In the genomic region with DNA sequence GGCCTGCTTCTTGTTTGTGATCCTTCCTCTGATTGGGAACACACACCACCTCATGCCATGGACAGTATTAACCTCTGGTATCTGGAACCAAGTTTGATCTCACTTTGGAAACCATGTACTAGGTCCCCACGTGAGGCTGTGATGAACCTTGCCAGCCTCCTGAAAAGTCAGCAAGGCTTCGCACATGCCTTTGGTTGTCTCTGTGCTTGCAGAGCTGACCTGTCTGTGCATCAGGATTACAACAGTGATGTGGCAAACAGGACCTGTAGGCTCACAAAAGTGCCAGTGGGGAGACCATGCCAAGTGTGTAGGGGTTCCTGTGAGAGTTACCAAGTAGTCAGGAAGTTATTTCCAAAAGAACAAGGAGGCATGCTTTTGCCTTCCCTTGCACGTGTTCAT, we compare ENCODE assay signal across 15 cellular contexts. TPM values are rescaled to one million over a fixed set of nuclear protein-coding genes. Genes with fewer than 3 reads are reported as not detected.
DNase-seq lines count a peak whose midpoint lies in the region; ATAC-seq, FAIRE-seq and TF ChIP-seq lines count a peak whose summit lies in the region.
"Had no signal": no experiment of that assay in that cellular context is flagged by ENCODE, and none has a peak within 500 bp of the region (broad histone marks: within the 10 kb centered on the region; RNA-seq: fewer than 3 reads in every experiment).

No MANE protein-coding gene starts in this region.

- peak; percentile 69 for FAIRE-seq in GM12892 (lab: Jason Lieb, UNC)
- FAIRE-seq: islet of Langerhans had no signal

- no peaks in the 10 kb centered on the region for H3K36me3 ChIP-seq in SK-N-MC (ENCODE audit: insufficient read depth, low read length)
- H3K36me3 ChIP-seq: right atrium auricular region, SJCRH30 had no signal

- no peak for ATAC-seq in HG02970 (IDR thresholded peaks at IDR 0.05; ENCODE audit: low FRiP score, unreplicated experiment)
- ATAC-seq: activated naive CD4-positive, alpha-beta T cell treated with anti-CD3 and anti-CD28 coated beads, Interleukin-2, amount 50 U/mL, for 72 hours had no signal

- TF ChIP-seq CTCF in fibroblast of villous mesenchyme (IDR thresholded peaks at IDR 0.05; ENCODE audit: insufficient read depth, low read depth, low read length), result no peak

- TF ChIP-seq POLR2A in GM12892 (IDR thresholded peaks at IDR 0.05; ENCODE audit: low read depth, low read length), result no peak

- H3K4me3 ChIP-seq in SK-N-MC, result peak overlapping the region; percentile 84; the same call in 1 of the 2 replicates
- peak overlapping the region; percentile 86 for H3K4me3 ChIP-seq in fibroblast of villous mesenchyme (ENCODE audit: low read depth, low read length)
- H3K4me3 ChIP-seq in skeletal muscle cell (ENCODE audit: low read depth, low read length), result peak overlapping the region; percentile 64

- H3K27ac ChIP-seq in SK-N-MC, result no peak overlapping the region
- H3K27ac ChIP-seq: SJCRH30 had no signal

- DNase-seq in GM12892 (ENCODE audit: insufficient read length) (no peak), SK-N-MC (ENCODE audit: low read depth, low spot score) (no peak), fibroblast of villous mesenchyme (ENCODE audit: low read depth) (no peak), skeletal muscle cell (ENCODE audit: low read depth) (no peak), NCI-H1930 (lab: John Stamatoyannopoulos, UW) (no peak)
- no peak for DNase-seq in stimulated activated CD8-positive, alpha-beta memory T cell treated with anti-CD3 and anti-CD28 coated beads, Interleukin-4, amount 100 ng/mL, for 48 hours
- DNase-seq: DMS153; KG1; NCI-H2029; NK-92 treated with Interleukin-12 subunit alpha and Interleukin-12 subunit beta, amount 100 ng/mL, for 24 hours; SJCRH30 had no signal

- no peaks in the 10 kb centered on the region for H3K9me3 ChIP-seq in SK-N-MC (ENCODE audit: low read depth, low read length)
- H3K9me3 ChIP-seq: right atrium auricular region, SJCRH30 had no signal

- no peak overlapping the region for H3K9ac ChIP-seq in SK-N-MC (ENCODE audit: insufficient read length)

RNA-seq across cellular contexts. Expression of gene ACO1, which starts 1.4 kb away (rescaled TPM):
- 10.2 TPM for polyA plus RNA-seq in GM12892 (2012; ENCODE audit: missing spikeins)
- 105 and 155 TPM in 2 replicates for total RNA-seq in fibroblast of villous mesenchyme
